In genomic region chr2:85516649-85517389, GRCh38 we compare ENCODE assay signal across 2 cellular contexts.
TF ChIP-seq lines count a peak whose summit lies in the region.

No MANE protein-coding gene starts in this region.

TF ChIP-seq in A549, 52 proteins besides CTCF, POLR2A, EP300 and RAD21:
- TF ChIP-seq, protein P1, sequence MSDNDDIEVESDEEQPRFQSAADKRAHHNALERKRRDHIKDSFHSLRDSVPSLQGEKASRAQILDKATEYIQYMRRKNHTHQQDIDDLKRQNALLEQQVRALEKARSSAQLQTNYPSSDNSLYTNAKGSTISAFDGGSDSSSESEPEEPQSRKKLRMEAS (IDR thresholded peaks at IDR 0.05), result peak; percentile 45
- TF ChIP-seq NFE2L2 (conservative IDR thresholded peaks at IDR 0.05; ENCODE audit: low read length), result no peak
- peak in 1 of 2 experiments; percentile 48; a peak in 1 of 4 replicates for TF ChIP-seq CEBPB (IDR thresholded peaks at IDR 0.05)
- no peak for TF ChIP-seq HOXB5 (CRISPR knock-in tag; IDR thresholded peaks at IDR 0.05)
- TF ChIP-seq FOSL2 (IDR thresholded peaks at IDR 0.05), result no peak
- TF ChIP-seq FOSL2 (CRISPR knock-in tag; IDR thresholded peaks at IDR 0.05), result peak; percentile 26; the same call in 1 of the 2 replicates
- peak; percentile 29; the same call in 1 of the 2 replicates for TF ChIP-seq ESRRA (IDR thresholded peaks at IDR 0.05; ENCODE audit: borderline replicate concordance, low read length)
TF ChIP-seq in A549: peak in this region for 4.

TF ChIP-seq in K562, 482 proteins besides CTCF, POLR2A, EP300 and RAD21:
- TF ChIP-seq ZNF431 (CRISPR knock-in tag; IDR thresholded peaks at IDR 0.05) (no peak), SPI1 (IDR thresholded peaks at IDR 0.05; ENCODE audit: borderline replicate concordance, low read depth, low read length) (no peak), RERE (CRISPR knock-in tag; IDR thresholded peaks at IDR 0.05; ENCODE audit: borderline replicate concordance) (no peak), TCF3 (CRISPR knock-in tag; IDR thresholded peaks at IDR 0.05) (no peak), ZNF146 (CRISPR knock-in tag; IDR thresholded peaks at IDR 0.05; ENCODE audit: unreplicated experiment) (no peak), RBBP5 (IDR thresholded peaks at IDR 0.05; ENCODE audit: borderline replicate concordance, insufficient read depth, low read length, poor library complexity, severe bottlenecking) (no peak), NR3C1 (CRISPR knock-in tag; IDR thresholded peaks at IDR 0.05) (no peak), RFX7 (CRISPR knock-in tag; IDR thresholded peaks at IDR 0.05) (no peak), BRD9 (IDR thresholded peaks at IDR 0.05; ENCODE audit: low read depth, partially characterized antibody) (no peak), FUS (optimal IDR thresholded peaks at IDR 0.05; ENCODE audit: low read depth, low read length) (no peak), GTF2E2 (tag; IDR thresholded peaks at IDR 0.05) (no peak), E2F3 (CRISPR knock-in tag; IDR thresholded peaks at IDR 0.05) (no peak), DDX20 (tag; IDR thresholded peaks at IDR 0.05; ENCODE audit: low read depth) (no peak), MTA2 (IDR thresholded peaks at IDR 0.05; ENCODE audit: low read depth) (no peak), CBX1 (IDR thresholded peaks at IDR 0.05; ENCODE audit: low read depth) (no peak), SRSF9 (IDR thresholded peaks at IDR 0.05; ENCODE audit: borderline replicate concordance, low read depth, low read length) (no peak), JUN (IDR thresholded peaks at IDR 0.05; ENCODE audit: borderline replicate concordance, low read depth, low read length) (no peak), JUN (CRISPR knock-in tag; IDR thresholded peaks at IDR 0.05; ENCODE audit: borderline replicate concordance) (no peak), ZNF668 (CRISPR knock-in tag; IDR thresholded peaks at IDR 0.05) (no peak)
- TF ChIP-seq, protein P2, sequence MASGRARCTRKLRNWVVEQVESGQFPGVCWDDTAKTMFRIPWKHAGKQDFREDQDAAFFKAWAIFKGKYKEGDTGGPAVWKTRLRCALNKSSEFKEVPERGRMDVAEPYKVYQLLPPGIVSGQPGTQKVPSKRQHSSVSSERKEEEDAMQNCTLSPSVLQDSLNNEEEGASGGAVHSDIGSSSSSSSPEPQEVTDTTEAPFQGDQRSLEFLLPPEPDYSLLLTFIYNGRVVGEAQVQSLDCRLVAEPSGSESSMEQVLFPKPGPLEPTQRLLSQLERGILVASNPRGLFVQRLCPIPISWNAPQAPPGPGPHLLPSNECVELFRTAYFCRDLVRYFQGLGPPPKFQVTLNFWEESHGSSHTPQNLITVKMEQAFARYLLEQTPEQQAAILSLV (tag; IDR thresholded peaks at IDR 0.05), result no peak
